ENCODE assay signal across 17 cellular contexts in genomic region chr1:4960782-4961475, GRCh38.
A peak's percentile ranks its signal among the peaks of the same experiment; 100 is the strongest.
DNase-seq lines count a peak whose midpoint lies in the region; ATAC-seq, FAIRE-seq and TF ChIP-seq lines count a peak whose summit lies in the region.
"Had no signal": no experiment of that assay in that cellular context is flagged by ENCODE, and none has a peak within 500 bp of the region (broad histone marks: within the 10 kb centered on the region; RNA-seq: fewer than 3 reads in every experiment).

No MANE protein-coding gene starts in this region.

- H4K20me1 ChIP-seq in mammary epithelial cell (ENCODE audit: insufficient read depth, low read length), result no peaks in the 10 kb centered on the region
- H4K20me1 ChIP-seq in H1 (replicated peaks in 1 of 2; ENCODE audit: control insufficient read depth in 1 of 2, insufficient read depth in 2 of 2, low read length in 2 of 2), result no peaks in the 10 kb centered on the region
- no peaks in the 10 kb centered on the region for H4K20me1 ChIP-seq in neural progenitor cell (ENCODE audit: low read depth)
- H4K20me1 ChIP-seq: BLaER1 had no signal

- no peak overlapping the region for H2BK5ac ChIP-seq in H1 (ENCODE audit: low read depth, low read length)

- H3K56ac ChIP-seq in H1 (replicated peaks; ENCODE audit: insufficient read length, low read depth, low read length), result no peak overlapping the region

- H3K9me3 Mint-ChIP-seq in MCF 10A (ENCODE audit: unreplicated experiment) (peaks cover 28% of the 10 kb centered on the region), neural progenitor cell (no peaks in the 10 kb centered on the region)

- H3K27ac ChIP-seq in mammary epithelial cell (ENCODE audit: insufficient read depth, low read depth, low read length), result no peak overlapping the region
- no peak overlapping the region for H3K27ac ChIP-seq in H1 (ENCODE audit: low read depth, low read length)
- no peak overlapping the region for H3K27ac ChIP-seq in neural progenitor cell
- H3K27ac ChIP-seq: BLaER1 had no signal

- intact Hi-C loops in MCF 10A (cut with micrococcal nuclease) (no loop called here), mammary epithelial cell (cut with micrococcal nuclease) (no loop called here)

- TF ChIP-seq CTCF in MCF 10A (IDR thresholded peaks at IDR 0.05; ENCODE audit: unreplicated experiment) (no peak), mammary epithelial cell (conservative IDR thresholded peaks at IDR 0.05 in 1 of 2, IDR thresholded peaks at IDR 0.05 in 1 of 2; ENCODE audit: extremely low read depth in 1 of 2, insufficient read depth in 1 of 2, low read depth in 1 of 2, low read length in 2 of 2) (no peak), H1 (IDR thresholded peaks at IDR 0.05; ENCODE audit: control extremely low read depth in 1 of 3, insufficient read depth in 1 of 3, low read depth in 1 of 3, low read length in 3 of 3) (no peak), neural progenitor cell (IDR thresholded peaks at IDR 0.05) (no peak)

- WGBS in mammary epithelial cell (ENCODE audit: low coverage, missing lambda C conversion rate), result 73% methylated on average over 16 of the region's 16 CpGs
- WGBS in H1 (ENCODE audit: extremely low coverage in 1 of 2, insufficient coverage in 1 of 2, insufficient read length in 1 of 2, insufficient replicate concordance in 2 of 2, low coverage in 1 of 2, low lambda C conversion rate in 2 of 2, missing lambda C conversion rate in 1 of 2), 2 experiments, result 88% methylated on average over 12 of the region's 16 CpGs; no CpG with 5 or more reads in 1 of the 2 experiments

- POLR2A ChIA-PET in MCF 10A (lab: Yijun Ruan, JAX), result no interaction called here
- POLR2A ChIA-PET in H1 (lab: Charles Lee; ENCODE audit: partially characterized antibody), result no interaction called here

- H3K9ac ChIP-seq in mammary epithelial cell (ENCODE audit: insufficient read depth, low read length) (no peak overlapping the region), H1 (replicated peaks in 1 of 4; ENCODE audit: extremely low read depth in 1 of 4, low read depth in 3 of 4, low read length in 3 of 4) (no peak overlapping the region), neural progenitor cell (no peak overlapping the region)
- H3K9ac ChIP-seq: BLaER1 had no signal

- no peak for TF ChIP-seq EP300 in H1 (IDR thresholded peaks at IDR 0.05; ENCODE audit: borderline replicate concordance in 1 of 2, low read depth in 2 of 2, low read length in 2 of 2)

- in situ Hi-C loops in mammary epithelial cell (cut with MboI; ENCODE audit: low sequenced_read_pairs in 2 of 2), result no loop called here

- H3K27me3 ChIP-seq in mammary epithelial cell (ENCODE audit: insufficient read depth, low read length) (no peaks in the 10 kb centered on the region), H1 (replicated peaks in 1 of 4; ENCODE audit: control insufficient read depth in 3 of 4, extremely low read depth in 1 of 4, insufficient read depth in 3 of 4, low read length in 3 of 4) (no peaks in the 10 kb centered on the region), neural progenitor cell (no peaks in the 10 kb centered on the region)
- H3K27me3 ChIP-seq: BLaER1 had no signal

- no peak overlapping the region for H2BK20ac ChIP-seq in H1 (ENCODE audit: low read length)

- H3K79me1 ChIP-seq in H1 (ENCODE audit: low read depth, low read length), result no peaks in the 10 kb centered on the region

- H3K36me3 Mint-ChIP-seq in MCF 10A (ENCODE audit: insufficient read depth, unreplicated experiment), result no peaks in the 10 kb centered on the region
- no peaks in the 10 kb centered on the region for H3K36me3 Mint-ChIP-seq in neural progenitor cell
- H3K36me3 Mint-ChIP-seq: CD8-positive, alpha-beta memory T cell had no signal

- H3K4me2 ChIP-seq in mammary epithelial cell (ENCODE audit: insufficient read depth, low read depth, low read length) (no peak overlapping the region), H1 (ENCODE audit: insufficient read depth in 1 of 2, low read depth in 2 of 2, low read length in 2 of 2) (no peak overlapping the region), neural progenitor cell (no peak overlapping the region)
- H3K4me2 ChIP-seq: BLaER1 had no signal

- DNase-seq in MCF 10A (ENCODE audit: unreplicated experiment) (peak; percentile 18), mammary epithelial cell (no peak), H1 (ENCODE audit: low read depth in 1 of 2, low spot score in 2 of 2) (no peak), neural progenitor cell (ENCODE audit: low spot score) (peak; percentile 7), DMS79 (lab: John Stamatoyannopoulos, UW) (no peak), NCI-H345 treated with DMSO at 0.1 percent for 48 hours (lab: John Stamatoyannopoulos, UW; ENCODE audit: unreplicated experiment) (no peak)
- DNase-seq: 8988T; AML-193; CD8-positive, alpha-beta memory T cell; DMS53; GOT3 had no signal

- H4K91ac ChIP-seq in H1 (replicated peaks; ENCODE audit: insufficient read length, low read length), result no peak overlapping the region

- H3K27ac Mint-ChIP-seq in MCF 10A (ENCODE audit: low read depth, unreplicated experiment) (no peak overlapping the region), neural progenitor cell (no peak overlapping the region)
- H3K27ac Mint-ChIP-seq: CD8-positive, alpha-beta memory T cell had no signal

- no peaks in the 10 kb centered on the region for H3K27me3 Mint-ChIP-seq in MCF 10A (ENCODE audit: insufficient read depth, unreplicated experiment)
- peaks cover 9% of the 10 kb centered on the region for H3K27me3 Mint-ChIP-seq in neural progenitor cell (ENCODE audit: insufficient read depth, low read depth)

- no peak overlapping the region for H3K4me3 Mint-ChIP-seq in MCF 10A (ENCODE audit: unreplicated experiment)
- no peak overlapping the region for H3K4me3 Mint-ChIP-seq in neural progenitor cell
- H3K4me3 Mint-ChIP-seq: CD8-positive, alpha-beta memory T cell had no signal

- H3K18ac ChIP-seq in H1 (ENCODE audit: extremely low read depth, low read length), result no peak overlapping the region

- no peak overlapping the region for H3K14ac ChIP-seq in H1 (ENCODE audit: insufficient read length)

- no peak for TF ChIP-seq POLR2A in H1 (IDR thresholded peaks at IDR 0.05; ENCODE audit: control extremely low read depth in 1 of 2, low read depth in 2 of 2, low read length in 2 of 2)

- H2BK15ac ChIP-seq in H1 (ENCODE audit: low read length), result no peak overlapping the region

- peak overlapping the region; percentile 42; the same call in 1 of the 2 replicates for H2BK12ac ChIP-seq in H1 (ENCODE audit: low read depth, low read length)

- TF ChIP-seq RAD21 in H1 (IDR thresholded peaks at IDR 0.05 in 1 of 2, conservative IDR thresholded peaks at IDR 0.05 in 1 of 2; ENCODE audit: low read depth in 2 of 2, low read length in 2 of 2), result no peak

- no peaks in the 10 kb centered on the region for H3K4me1 Mint-ChIP-seq in MCF 10A (ENCODE audit: insufficient read depth, unreplicated experiment)
- H3K4me1 Mint-ChIP-seq in neural progenitor cell, result peaks cover 16% of the 10 kb centered on the region
- H3K4me1 Mint-ChIP-seq: CD8-positive, alpha-beta memory T cell had no signal

- H4K8ac ChIP-seq in H1 (ENCODE audit: extremely low read depth, insufficient read depth, low read length), result no peak overlapping the region; the same call in 1 of the 2 replicates

- CTCF ChIA-PET in MCF 10A (lab: Yijun Ruan, JAX) (no interaction called here), mammary epithelial cell (lab: Charles Lee; ENCODE audit: low non-redundant PET) (no interaction called here), H1 (lab: Charles Lee; ENCODE audit: partially characterized antibody) (no interaction called here)

- no peak overlapping the region for H2AK5ac ChIP-seq in H1 (ENCODE audit: low read depth, low read length)

- H3K4ac ChIP-seq in H1 (replicated peaks; ENCODE audit: insufficient read length, low read depth, low read length), result no peak overlapping the region

- no peaks in the 10 kb centered on the region for H3K4me1 ChIP-seq in mammary epithelial cell (ENCODE audit: insufficient read depth, low read length)
- peaks cover 2 to 6% (median 3%) of the 10 kb centered on the region in 4 experiments; a peak in 4 of 7 replicates for H3K4me1 ChIP-seq in H1 (replicated peaks in 1 of 4; ENCODE audit: control insufficient read depth in 3 of 4, insufficient read depth in 4 of 4, low read length in 3 of 4)
- peaks cover 7% of the 10 kb centered on the region for H3K4me1 ChIP-seq in neural progenitor cell
- H3K4me1 ChIP-seq: BLaER1 had no signal

- no peaks in the 10 kb centered on the region for H3K36me3 ChIP-seq in mammary epithelial cell (ENCODE audit: insufficient read depth, low read length)
- no peaks in the 10 kb centered on the region for H3K36me3 ChIP-seq in H1 (ENCODE audit: control insufficient read depth in 2 of 4, insufficient read depth in 4 of 4, low read length in 3 of 4)
- no peaks in the 10 kb centered on the region for H3K36me3 ChIP-seq in neural progenitor cell
- H3K36me3 ChIP-seq: BLaER1 had no signal

- H3K23me2 ChIP-seq in H1 (ENCODE audit: low read depth, low read length), result no peaks in the 10 kb centered on the region

- H3K9me3 ChIP-seq in mammary epithelial cell (replicated peaks; ENCODE audit: insufficient read depth, low read length) (peaks cover 13% of the 10 kb centered on the region), H1 (ENCODE audit: insufficient read depth in 2 of 2, low read depth in 1 of 2, low read length in 1 of 2) (peaks cover 0 to under 1% of the 10 kb centered on the region in 2 experiments; a peak in 1 of 4 replicates), neural progenitor cell (ENCODE audit: low read depth) (no peaks in the 10 kb centered on the region)
- H3K9me3 ChIP-seq: BLaER1 had no signal

- H3K23ac ChIP-seq in H1 (ENCODE audit: insufficient read length), result no peak overlapping the region

- H2AFZ ChIP-seq in mammary epithelial cell (ENCODE audit: low read depth, low read length) (no peak overlapping the region), H1 (ENCODE audit: low read length) (no peak overlapping the region), neural progenitor cell (replicated peaks) (no peak overlapping the region)

- dilution Hi-C loops in mammary epithelial cell (cut with HindIII; ENCODE audit: low sequenced_read_pairs), result no loop called here

- H3K79me2 ChIP-seq in mammary epithelial cell (ENCODE audit: insufficient read depth, low read length) (no peaks in the 10 kb centered on the region), H1 (ENCODE audit: control insufficient read depth in 1 of 2, insufficient read depth in 2 of 2, low read length in 2 of 2) (no peaks in the 10 kb centered on the region), neural progenitor cell (ENCODE audit: low read depth) (no peaks in the 10 kb centered on the region)

- FAIRE-seq in H1 (lab: Jason Lieb, UNC), result no peak
- FAIRE-seq: GM12878, HepG2, HTR-8/SVneo had no signal

- no TSS peak for BruUV-seq in MCF 10A (replicated peaks; lab: Mats Ljungman, UMichigan)
- BruUV-seq in mammary epithelial cell (replicated peaks; lab: Mats Ljungman, UMichigan), result no TSS peak

- H3F3A ChIP-seq in neural progenitor cell (ENCODE audit: low read depth), result no peaks in the 10 kb centered on the region

- H3K4me3 ChIP-seq in mammary epithelial cell (replicated peaks in 1 of 3; ENCODE audit: insufficient read depth in 1 of 3, low read depth in 2 of 3, low read length in 3 of 3), result no peak overlapping the region
- H3K4me3 ChIP-seq in H1 (ENCODE audit: extremely low read depth in 1 of 4, insufficient read depth in 2 of 4, low read depth in 3 of 4, low read length in 4 of 4), result no peak overlapping the region
- H3K4me3 ChIP-seq in neural progenitor cell, result no peak overlapping the region
- H3K4me3 ChIP-seq: BLaER1, GM12878 had no signal

- H4K5ac ChIP-seq in H1 (ENCODE audit: insufficient read length, low read depth, low read length), result no peak overlapping the region

- no peak overlapping the region for H2BK120ac ChIP-seq in H1 (replicated peaks; ENCODE audit: low read depth, low read length)

- ATAC-seq in GM21528 (IDR thresholded peaks at IDR 0.05; ENCODE audit: low FRiP score, unreplicated experiment), result no peak
- ATAC-seq: GM12878, HCT116, HepG2 had no signal

Comparison
In these comparisons a context has a peak if more than half of its experiments do, and no peak if none do; other contexts are left out.
1. DNase-seq: peak in MCF 10A (single experiment) and neural progenitor cell (single experiment); none in mammary epithelial cell (single experiment), H1 (0 of 2), DMS79 (single experiment) and NCI-H345 treated with DMSO at 0.1 percent for 48 hours (single experiment).